In the genomic region with DNA sequence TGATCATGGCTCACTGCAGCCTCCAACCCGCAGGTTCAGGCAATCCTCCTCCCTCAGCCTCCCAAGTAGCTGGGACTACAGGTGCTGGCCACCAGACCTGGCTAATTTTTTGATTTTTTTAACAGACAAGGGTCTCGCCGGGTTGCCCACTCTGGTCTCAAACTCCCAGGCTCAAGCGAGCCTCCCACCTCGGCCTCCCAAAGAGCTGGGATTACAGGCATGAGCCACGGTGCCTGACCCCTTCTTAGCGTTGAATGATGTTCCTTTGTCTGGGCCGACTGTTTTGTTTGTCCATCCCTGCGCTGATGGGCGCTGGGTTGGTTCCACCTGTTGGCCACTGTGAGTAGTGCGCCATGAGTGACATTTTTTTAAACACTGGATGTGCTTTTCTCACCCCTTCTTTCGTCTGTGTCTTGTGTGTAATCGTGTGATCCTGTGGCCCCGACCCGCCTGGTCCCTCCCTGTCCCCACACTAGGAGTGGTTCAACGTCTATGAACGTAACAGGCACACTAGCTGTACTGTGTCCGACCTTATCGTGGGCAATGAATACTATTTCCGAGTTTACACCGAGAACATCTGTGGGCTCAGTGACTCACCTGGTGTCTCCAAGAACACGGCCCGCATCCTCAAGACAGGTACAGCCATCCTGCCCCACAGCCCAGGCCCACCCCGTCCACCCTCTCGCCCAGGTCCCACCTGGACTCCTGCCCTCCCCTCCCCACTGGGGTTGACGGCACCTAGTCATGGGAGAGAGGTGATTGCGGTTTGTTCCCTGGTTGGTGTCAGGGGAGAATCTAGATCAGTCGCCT, we compare ENCODE assay signal across 1 cellular context.
A peak's percentile ranks its signal among the peaks of the same experiment; 100 is the strongest.
TF ChIP-seq lines count a peak whose summit lies in the region.

No MANE protein-coding gene starts in this region.

TF ChIP-seq in K562, 482 proteins besides CTCF, POLR2A, EP300 and RAD21 (continues in another document):
- TF ChIP-seq MCM5 (IDR thresholded peaks at IDR 0.05; ENCODE audit: low read depth) (no peak), FUS (optimal IDR thresholded peaks at IDR 0.05; ENCODE audit: low read depth, low read length) (no peak), ATF7 (IDR thresholded peaks at IDR 0.05) (0 out of 2 replicates have a peak, but pooled peaks have one; percentile 33), ATF1 (CRISPR knock-in tag; IDR thresholded peaks at IDR 0.05) (no peak), ATF1 (tag; IDR thresholded peaks at IDR 0.05) (peak; percentile 29; the same call in 1 of the 2 replicates), CTBP1 (IDR thresholded peaks at IDR 0.05; ENCODE audit: borderline replicate concordance) (peak; percentile 70; the same call in 1 of the 2 replicates), RBM17 (IDR thresholded peaks at IDR 0.05; ENCODE audit: borderline replicate concordance, low read depth, low read length) (no peak), ETV5 (CRISPR knock-in tag; IDR thresholded peaks at IDR 0.05; ENCODE audit: low read depth) (no peak), MNT (conservative IDR thresholded peaks at IDR 0.05) (no peak), KAT8 (IDR thresholded peaks at IDR 0.05; ENCODE audit: low read depth) (no peak), ARID2 (IDR thresholded peaks at IDR 0.05) (peak; percentile 26; the same call in 1 of the 2 replicates), RB1 (IDR thresholded peaks at IDR 0.05; ENCODE audit: low read depth) (peak; percentile 29; the same call in 1 of the 2 replicates), CHD1 (IDR thresholded peaks at IDR 0.05; ENCODE audit: low read length) (no peak), RBM22 (IDR thresholded peaks at IDR 0.05; ENCODE audit: low read depth, low read length, poor library complexity, severe bottlenecking) (no peak), BRF1 (IDR thresholded peaks at IDR 0.05; ENCODE audit: borderline replicate concordance, extremely low read depth, insufficient read length) (no peak), HNRNPL (IDR thresholded peaks at IDR 0.05; ENCODE audit: low read depth, low read length) (no peak), MAZ (CRISPR knock-in tag; conservative IDR thresholded peaks at IDR 0.05 in 1 of 2, IDR thresholded peaks at IDR 0.05 in 1 of 2) (0 out of 4 replicates have a peak, but pooled peaks of 1 of the 2 experiments have one; percentile 13), ZNF76 (CRISPR knock-in tag; IDR thresholded peaks at IDR 0.05; ENCODE audit: borderline replicate concordance) (no peak), CREB1 (IDR thresholded peaks at IDR 0.05) (no peak), CREB1 (CRISPR knock-in tag; IDR thresholded peaks at IDR 0.05) (peak; percentile 32; the same call in 1 of the 2 replicates), MBD2 (IDR thresholded peaks at IDR 0.05; ENCODE audit: borderline replicate concordance, low read depth) (no peak), ZNF121 (CRISPR knock-in tag; conservative IDR thresholded peaks at IDR 0.05) (peak; percentile 8; the same call in 1 of the 2 replicates), MYC (IDR thresholded peaks at IDR 0.05; ENCODE audit: low read depth, low read length) (peak; percentile 41), MYC (CRISPR knock-in tag; IDR thresholded peaks at IDR 0.05; ENCODE audit: borderline replicate concordance, low read depth) (no peak), FOXJ3 (CRISPR knock-in tag; IDR thresholded peaks at IDR 0.05) (no peak), CREM (IDR thresholded peaks at IDR 0.05; ENCODE audit: low read depth) (peak; percentile 45; the same call in 1 of the 2 replicates), PHB2 (IDR thresholded peaks at IDR 0.05; ENCODE audit: low read depth) (no peak), NR2C2 (CRISPR knock-in tag; IDR thresholded peaks at IDR 0.05) (no peak), NR2C2 (tag; IDR thresholded peaks at IDR 0.05) (no peak), ZNF24 (IDR thresholded peaks at IDR 0.05) (0 out of 2 replicates have a peak, but pooled peaks have one; percentile 33), ZNF347 (CRISPR knock-in tag; IDR thresholded peaks at IDR 0.05; ENCODE audit: low read depth) (no peak), TEAD1 (CRISPR knock-in tag; IDR thresholded peaks at IDR 0.05) (0 out of 4 replicates have a peak, but pooled peaks of 1 of the 2 experiments have one; percentile 19), ZBTB17 (CRISPR knock-in tag; IDR thresholded peaks at IDR 0.05) (no peak), HINFP (tag; conservative IDR thresholded peaks at IDR 0.05; ENCODE audit: low read depth) (no peak), NR2C1 (IDR thresholded peaks at IDR 0.05) (peak; percentile 35; the same call in 1 of the 2 replicates), NR2C1 (tag; IDR thresholded peaks at IDR 0.05) (no peak), PRPF4 (IDR thresholded peaks at IDR 0.05; ENCODE audit: insufficient read depth, low read depth, low read length, poor library complexity, severe bottlenecking) (no peak), MEIS2 (IDR thresholded peaks at IDR 0.05; ENCODE audit: partially characterized antibody) (peak; percentile 75), ZNF699 (CRISPR knock-in tag; IDR thresholded peaks at IDR 0.05; ENCODE audit: insufficient replicate concordance) (no peak), NRF1 (conservative IDR thresholded peaks at IDR 0.05 in 1 of 2, IDR thresholded peaks at IDR 0.05 in 1 of 2) (peak; percentile 16 to 35; a peak in 1 of 4 replicates), PBX2 (CRISPR knock-in tag; IDR thresholded peaks at IDR 0.05; ENCODE audit: low read depth) (no peak), PBX2 (tag; conservative IDR thresholded peaks at IDR 0.05; ENCODE audit: low read depth) (peak; percentile 56), BMI1 (IDR thresholded peaks at IDR 0.05; ENCODE audit: low read length) (no peak), HEY1 (CRISPR knock-in tag; IDR thresholded peaks at IDR 0.05; ENCODE audit: borderline replicate concordance) (no peak), ZNF384 (IDR thresholded peaks at IDR 0.05; ENCODE audit: low read depth, low read length) (peak; percentile 89), SAFB2 (IDR thresholded peaks at IDR 0.05; ENCODE audit: borderline replicate concordance, low read depth, low read length, severe bottlenecking) (no peak), TRIM25 (IDR thresholded peaks at IDR 0.05; ENCODE audit: borderline replicate concordance) (0 out of 2 replicates have a peak, but pooled peaks have one; percentile 44), ARID1B (IDR thresholded peaks at IDR 0.05) (0 out of 2 replicates have a peak, but pooled peaks have one; percentile 11), SMARCA5 (IDR thresholded peaks at IDR 0.05) (no peak), HDAC6 (IDR thresholded peaks at IDR 0.05; ENCODE audit: low read depth, low read length) (no peak), THAP12 (CRISPR knock-in tag; IDR thresholded peaks at IDR 0.05) (no peak), TEAD2 (tag; IDR thresholded peaks at IDR 0.05) (no peak), JUN (IDR thresholded peaks at IDR 0.05; ENCODE audit: borderline replicate concordance, low read depth, low read length) (no peak), JUN (CRISPR knock-in tag; IDR thresholded peaks at IDR 0.05; ENCODE audit: borderline replicate concordance) (no peak)
- TF ChIP-seq, protein P1, sequence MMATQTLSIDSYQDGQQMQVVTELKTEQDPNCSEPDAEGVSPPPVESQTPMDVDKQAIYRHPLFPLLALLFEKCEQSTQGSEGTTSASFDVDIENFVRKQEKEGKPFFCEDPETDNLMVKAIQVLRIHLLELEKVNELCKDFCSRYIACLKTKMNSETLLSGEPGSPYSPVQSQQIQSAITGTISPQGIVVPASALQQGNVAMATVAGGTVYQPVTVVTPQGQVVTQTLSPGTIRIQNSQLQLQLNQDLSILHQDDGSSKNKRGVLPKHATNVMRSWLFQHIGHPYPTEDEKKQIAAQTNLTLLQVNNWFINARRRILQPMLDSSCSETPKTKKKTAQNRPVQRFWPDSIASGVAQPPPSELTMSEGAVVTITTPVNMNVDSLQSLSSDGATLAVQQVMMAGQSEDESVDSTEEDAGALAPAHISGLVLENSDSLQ (IDR thresholded peaks at IDR 0.05): peak; percentile 73
- TF ChIP-seq, protein P2, sequence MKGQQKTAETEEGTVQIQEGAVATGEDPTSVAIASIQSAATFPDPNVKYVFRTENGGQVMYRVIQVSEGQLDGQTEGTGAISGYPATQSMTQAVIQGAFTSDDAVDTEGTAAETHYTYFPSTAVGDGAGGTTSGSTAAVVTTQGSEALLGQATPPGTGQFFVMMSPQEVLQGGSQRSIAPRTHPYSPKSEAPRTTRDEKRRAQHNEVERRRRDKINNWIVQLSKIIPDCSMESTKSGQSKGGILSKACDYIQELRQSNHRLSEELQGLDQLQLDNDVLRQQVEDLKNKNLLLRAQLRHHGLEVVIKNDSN (CRISPR knock-in tag; IDR thresholded peaks at IDR 0.05): 0 out of 2 replicates have a peak, but pooled peaks have one; percentile 6
- TF ChIP-seq, protein P3, sequence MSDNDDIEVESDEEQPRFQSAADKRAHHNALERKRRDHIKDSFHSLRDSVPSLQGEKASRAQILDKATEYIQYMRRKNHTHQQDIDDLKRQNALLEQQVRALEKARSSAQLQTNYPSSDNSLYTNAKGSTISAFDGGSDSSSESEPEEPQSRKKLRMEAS (CRISPR knock-in tag; IDR thresholded peaks at IDR 0.05): 0 out of 2 replicates have a peak, but pooled peaks have one; percentile 25
- TF ChIP-seq, protein P4, sequence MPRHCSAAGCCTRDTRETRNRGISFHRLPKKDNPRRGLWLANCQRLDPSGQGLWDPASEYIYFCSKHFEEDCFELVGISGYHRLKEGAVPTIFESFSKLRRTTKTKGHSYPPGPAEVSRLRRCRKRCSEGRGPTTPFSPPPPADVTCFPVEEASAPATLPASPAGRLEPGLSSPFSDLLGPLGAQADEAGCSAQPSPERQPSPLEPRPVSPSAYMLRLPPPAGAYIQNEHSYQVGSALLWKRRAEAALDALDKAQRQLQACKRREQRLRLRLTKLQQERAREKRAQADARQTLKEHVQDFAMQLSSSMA (CRISPR knock-in tag; IDR thresholded peaks at IDR 0.05): no peak
